In genomic region chr19:48954595-48955307, GRCh38 we compare ENCODE assay signal across 1 cellular context.
TF ChIP-seq lines count a peak whose summit lies in the region.

TSS of gene BAX (plus strand) at chr19:48954875. CDS start at chr19:48954929, 54 bp downstream.

TF ChIP-seq in HEK293, 187 proteins besides CTCF, POLR2A, EP300 and RAD21 (continued from another document and continues in another):
- TF ChIP-seq ZNF488 (tag by site-specific recombination; IDR thresholded peaks at IDR 0.05), result no peak
- no peak for TF ChIP-seq MYNN (tag by site-specific recombination; IDR thresholded peaks at IDR 0.05; ENCODE audit: borderline replicate concordance)
- no peak for TF ChIP-seq HOXC10 (CRISPR knock-in tag; IDR thresholded peaks at IDR 0.05)
- TF ChIP-seq ZNF18 (tag by site-specific recombination; IDR thresholded peaks at IDR 0.05), result no peak
- peak; percentile 91 for TF ChIP-seq ZNF580 (tag by site-specific recombination; IDR thresholded peaks at IDR 0.05)
- TF ChIP-seq HIC1 (tag by site-specific recombination; IDR thresholded peaks at IDR 0.05), result peak; percentile 94
- TF ChIP-seq ZNF133 (tag by site-specific recombination; IDR thresholded peaks at IDR 0.05), result no peak
- TF ChIP-seq BCL11B (tag by site-specific recombination; IDR thresholded peaks at IDR 0.05; ENCODE audit: low read depth), result no peak
- no peak for TF ChIP-seq SCRT1 (tag by site-specific recombination; IDR thresholded peaks at IDR 0.05; ENCODE audit: borderline replicate concordance)
- no peak for TF ChIP-seq ZNF148 (tag by site-specific recombination; IDR thresholded peaks at IDR 0.05; ENCODE audit: borderline replicate concordance)
- TF ChIP-seq IKZF3 (tag by site-specific recombination; IDR thresholded peaks at IDR 0.05), result peak; percentile 70; the same call in 1 of the 2 replicates
- no peak for TF ChIP-seq ZNF521 (tag by site-specific recombination; IDR thresholded peaks at IDR 0.05)
- TF ChIP-seq ZNF843 (tag by site-specific recombination; IDR thresholded peaks at IDR 0.05), result peak; percentile 79
- peak; percentile 39 for TF ChIP-seq SP2 (tag by site-specific recombination; IDR thresholded peaks at IDR 0.05)
- TF ChIP-seq ZNF529 (tag by site-specific recombination; IDR thresholded peaks at IDR 0.05; ENCODE audit: insufficient replicate concordance), result no peak
- 0 out of 2 replicates have a peak, but pooled peaks have one; percentile 20 for TF ChIP-seq ZNF184 (tag by site-specific recombination; IDR thresholded peaks at IDR 0.05)
- no peak for TF ChIP-seq ZBTB21 (tag by site-specific recombination; IDR thresholded peaks at IDR 0.05)
- no peak for TF ChIP-seq ZIC2 (tag by site-specific recombination; IDR thresholded peaks at IDR 0.05)
- TF ChIP-seq GLIS2 (tag by site-specific recombination; IDR thresholded peaks at IDR 0.05), result peak; percentile 32; the same call in 1 of the 2 replicates
- TF ChIP-seq ZNF639 (tag by site-specific recombination; IDR thresholded peaks at IDR 0.05), result no peak
- no peak for TF ChIP-seq ZNF518A (tag by site-specific recombination; conservative IDR thresholded peaks at IDR 0.05; ENCODE audit: low read depth)
- TF ChIP-seq ZNF610 (tag by site-specific recombination; IDR thresholded peaks at IDR 0.05; ENCODE audit: borderline replicate concordance), result peak; percentile 79; the same call in 1 of the 2 replicates
- no peak for TF ChIP-seq ZNF701 (tag by site-specific recombination; IDR thresholded peaks at IDR 0.05)
- no peak for TF ChIP-seq PRDM1 (tag by site-specific recombination; IDR thresholded peaks at IDR 0.05)
- TF ChIP-seq ZXDB (tag by site-specific recombination; IDR thresholded peaks at IDR 0.05), result peak; percentile 81; the same call in 1 of the 2 replicates
- TF ChIP-seq ZNF777 (tag by site-specific recombination; IDR thresholded peaks at IDR 0.05; ENCODE audit: borderline replicate concordance), result peak; percentile 24; the same call in 1 of the 2 replicates
- TF ChIP-seq ZNF366 (tag by site-specific recombination; conservative IDR thresholded peaks at IDR 0.05), result peak; percentile 87
- no peak; the same call in 1 of the 2 replicates for TF ChIP-seq ZBTB20 (tag by site-specific recombination; IDR thresholded peaks at IDR 0.05)
- TF ChIP-seq ZBTB48 (tag by site-specific recombination; IDR thresholded peaks at IDR 0.05), result peak; percentile 54; the same call in 1 of the 2 replicates
- TF ChIP-seq ZNF248 (tag by site-specific recombination; IDR thresholded peaks at IDR 0.05), result no peak
- no peak for TF ChIP-seq ZNF677 (tag by site-specific recombination; IDR thresholded peaks at IDR 0.05)
- TF ChIP-seq ZNF560 (tag by site-specific recombination; IDR thresholded peaks at IDR 0.05; ENCODE audit: borderline replicate concordance), result no peak
- TF ChIP-seq ZBTB17 (tag by site-specific recombination; IDR thresholded peaks at IDR 0.05), result peak; percentile 68; the same call in 1 of the 2 replicates
- no peak for TF ChIP-seq ZNF23 (tag by site-specific recombination; IDR thresholded peaks at IDR 0.05; ENCODE audit: borderline replicate concordance)
- TF ChIP-seq KLF10 (tag by site-specific recombination; IDR thresholded peaks at IDR 0.05), result peak; percentile 84
- peak; percentile 64 for TF ChIP-seq SP3 (tag by site-specific recombination; IDR thresholded peaks at IDR 0.05)
- peak; percentile 97 for TF ChIP-seq ZNF561 (tag by site-specific recombination; IDR thresholded peaks at IDR 0.05; ENCODE audit: borderline replicate concordance)
- TF ChIP-seq ZNF621 (tag by site-specific recombination; IDR thresholded peaks at IDR 0.05), result no peak
- TF ChIP-seq ZBTB26 (tag by site-specific recombination; optimal IDR thresholded peaks at IDR 0.05), result peak; percentile 74
- TF ChIP-seq ZNF2 (tag by site-specific recombination; IDR thresholded peaks at IDR 0.05), result peak; percentile 58; the same call in 1 of the 2 replicates
- no peak for TF ChIP-seq SALL2 (tag by site-specific recombination; IDR thresholded peaks at IDR 0.05; ENCODE audit: borderline replicate concordance)
- TF ChIP-seq ZSCAN4 (tag by site-specific recombination; IDR thresholded peaks at IDR 0.05), result peak; percentile 32; the same call in 1 of the 2 replicates
- TF ChIP-seq ZNF555 (tag by site-specific recombination; conservative IDR thresholded peaks at IDR 0.05), result no peak
- 0 out of 2 replicates have a peak, but pooled peaks have one; percentile 40 for TF ChIP-seq OSR2 (tag by site-specific recombination; IDR thresholded peaks at IDR 0.05)
